20 cellular contexts compared by ENCODE assay signal in the genomic region with DNA sequence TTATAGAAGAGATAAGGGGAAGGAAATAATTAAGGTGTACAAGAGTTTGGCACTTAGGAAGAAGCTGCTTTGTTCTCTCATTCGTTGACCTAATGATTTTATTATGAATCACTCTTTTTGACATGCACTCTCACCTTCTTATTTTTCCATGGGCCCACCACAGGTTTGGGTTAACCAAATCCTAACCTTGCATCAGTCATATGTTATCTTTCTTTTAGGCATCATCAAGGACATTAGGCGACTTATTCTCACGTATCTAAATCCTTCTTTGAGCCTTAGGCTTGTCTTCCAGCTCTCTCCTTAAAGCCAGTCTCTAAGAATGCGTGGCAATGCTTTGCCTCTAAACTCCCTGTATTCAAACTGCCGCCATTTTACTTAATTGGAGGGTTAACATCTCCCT. TPM values are rescaled to one million over a fixed set of nuclear protein-coding genes. Genes with fewer than 3 reads are reported as not detected.
A peak's percentile ranks its signal among the peaks of the same experiment; 100 is the strongest.
DNase-seq lines count a peak whose midpoint lies in the region; ATAC-seq and TF ChIP-seq lines count a peak whose summit lies in the region.
"Had no signal": no experiment of that assay in that cellular context is flagged by ENCODE, and none has a peak within 500 bp of the region (broad histone marks: within the 10 kb centered on the region; RNA-seq: fewer than 3 reads in every experiment).

No MANE protein-coding gene starts in this region.

- peak; percentile 10 for DNase-seq in activated CD8-positive, alpha-beta T cell treated with anti-CD3 and anti-CD28 coated beads for 36 hours
- DNase-seq in activated CD8-positive, alpha-beta T cell treated with anti-CD3 and anti-CD28 coated beads, Interleukin-2, amount 10 ng/mL, durations not matched to agents 7 days and 5 days = no peak
- DNase-seq in GM23338 (ENCODE audit: low spot score) = no peak
- no peak for DNase-seq in PC-9
- DNase-seq in amygdala (lab: John Stamatoyannopoulos, UW) = no peak
- no peak for DNase-seq in stimulated activated naive CD4-positive, alpha-beta T cell treated with Interleukin-2 at 50 U/mL for 16 hours (lab: John Stamatoyannopoulos, UW)
- DNase-seq: AML-193; CD4-positive, CD25-positive, alpha-beta regulatory T cell; CD8-positive, alpha-beta memory T cell; COR-L47; DMS153; DMS79; GF-D8; KBM-7 had no signal

- no peak for ATAC-seq in activated CD8-positive, alpha-beta T cell treated with anti-CD3 and anti-CD28 coated beads for 36 hours
- no peak for ATAC-seq in activated CD8-positive, alpha-beta T cell treated with anti-CD3 and anti-CD28 coated beads, Interleukin-2, amount 10 ng/mL, durations not matched to agents 7 days and 5 days
- ATAC-seq in GM23338 = no peak
- no peak for ATAC-seq in GM18907 (IDR thresholded peaks at IDR 0.05; ENCODE audit: unreplicated experiment)
- ATAC-seq: A549 had no signal

- TF ChIP-seq CTCF in activated CD8-positive, alpha-beta T cell treated with anti-CD3 and anti-CD28 coated beads for 36 hours (IDR thresholded peaks at IDR 0.05) = no peak
- no peak for TF ChIP-seq CTCF in GM23338 (conservative IDR thresholded peaks at IDR 0.05; ENCODE audit: low read depth in 2 of 2)
- no peak for TF ChIP-seq CTCF in PC-9 (conservative IDR thresholded peaks at IDR 0.05)

- H3K9me2 ChIP-seq in GM23338 (ENCODE audit: insufficient read depth) = no peaks in the 10 kb centered on the region
- H3K9me2 ChIP-seq in PC-9 (ENCODE audit: insufficient read depth) = no peaks in the 10 kb centered on the region

- H3F3A ChIP-seq in GM23338 (replicated peaks; ENCODE audit: low read depth) = no peaks in the 10 kb centered on the region
- H3F3A ChIP-seq in PC-9 (ENCODE audit: insufficient read depth, low read depth) = peaks cover 89% of the 10 kb centered on the region

- no peaks in the 10 kb centered on the region for H3K36me3 Mint-ChIP-seq in activated CD8-positive, alpha-beta T cell treated with anti-CD3 and anti-CD28 coated beads for 36 hours (ENCODE audit: low read depth)
- H3K36me3 Mint-ChIP-seq in activated CD8-positive, alpha-beta T cell treated with anti-CD3 and anti-CD28 coated beads, Interleukin-2, amount 10 ng/mL, durations not matched to agents 7 days and 5 days (ENCODE audit: low read depth) = no peaks in the 10 kb centered on the region
- peaks cover 22% of the 10 kb centered on the region; the same call in 2 of the 3 replicates for H3K36me3 Mint-ChIP-seq in GM23338 (ENCODE audit: low read depth)
- H3K36me3 Mint-ChIP-seq: CD4-positive, CD25-positive, alpha-beta regulatory T cell; CD8-positive, alpha-beta memory T cell had no signal

- H3K79me2 ChIP-seq in GM23338 (replicated peaks; ENCODE audit: insufficient read depth) (peaks cover 74% of the 10 kb centered on the region), PC-9 (ENCODE audit: low read depth) (peaks cover 100% of the 10 kb centered on the region)

- H3K4me3 Mint-ChIP-seq in activated CD8-positive, alpha-beta T cell treated with anti-CD3 and anti-CD28 coated beads for 36 hours = no peak overlapping the region
- no peak overlapping the region for H3K4me3 Mint-ChIP-seq in activated CD8-positive, alpha-beta T cell treated with anti-CD3 and anti-CD28 coated beads, Interleukin-2, amount 10 ng/mL, durations not matched to agents 7 days and 5 days
- no peak overlapping the region for H3K4me3 Mint-ChIP-seq in GM23338
- H3K4me3 Mint-ChIP-seq: CD4-positive, CD25-positive, alpha-beta regulatory T cell; CD8-positive, alpha-beta memory T cell; IgD-negative memory B cell had no signal

- H2AFZ ChIP-seq in GM23338 (no peak overlapping the region), PC-9 (no peak overlapping the region)

- H3K36me3 ChIP-seq in BLaER1 (peaks cover 50% of the 10 kb centered on the region), GM23338 (ENCODE audit: insufficient read depth) (no peaks in the 10 kb centered on the region), PC-9 (ENCODE audit: low read depth) (peaks cover 82% of the 10 kb centered on the region)
- H3K36me3 ChIP-seq: HAP-1 had no signal

- H3K9ac ChIP-seq in BLaER1 = no peak overlapping the region

- H3K4me3 ChIP-seq in BLaER1 (no peak overlapping the region; the same call in 1 of the 2 replicates), GM23338 (no peak overlapping the region), PC-9 (no peak overlapping the region)
- H3K4me3 ChIP-seq: A549, HAP-1 had no signal

- H3K4me1 ChIP-seq in BLaER1 (peaks cover 72% of the 10 kb centered on the region), GM23338 (ENCODE audit: insufficient read depth) (peaks cover 13% of the 10 kb centered on the region), PC-9 (replicated peaks; ENCODE audit: insufficient read depth) (peaks cover 71% of the 10 kb centered on the region)

- CTCF ChIA-PET in activated CD8-positive, alpha-beta T cell treated with anti-CD3 and anti-CD28 coated beads for 36 hours (lab: Charles Lee) = interaction anchor here (1.2 to 2.3 kb wide), 2 partner anchors 9 to 17 kb away, joined by 4 to 7 read pairs; no protein-coding TSS in a partner anchor
- CTCF ChIA-PET in activated CD8-positive, alpha-beta T cell treated with anti-CD3 and anti-CD28 coated beads, Interleukin-2, amount 10 ng/mL, durations not matched to agents 7 days and 5 days (lab: Charles Lee) = interaction anchor here (1.0 kb wide), 1 partner anchor 46 kb away, joined by 3 read pairs; no protein-coding TSS in a partner anchor
- CTCF ChIA-PET in PC-9 (lab: Charles Lee) = no interaction called here

- no peak overlapping the region for H3K27ac Mint-ChIP-seq in activated CD8-positive, alpha-beta T cell treated with anti-CD3 and anti-CD28 coated beads for 36 hours
- no peak overlapping the region for H3K27ac Mint-ChIP-seq in activated CD8-positive, alpha-beta T cell treated with anti-CD3 and anti-CD28 coated beads, Interleukin-2, amount 10 ng/mL, durations not matched to agents 7 days and 5 days
- peak overlapping the region; percentile 38; the same call in 1 of the 2 replicates for H3K27ac Mint-ChIP-seq in GM23338
- H3K27ac Mint-ChIP-seq: CD4-positive, CD25-positive, alpha-beta regulatory T cell; CD8-positive, alpha-beta memory T cell; IgD-negative memory B cell had no signal

- no TSS peak for BruUV-seq in PC-9 (replicated peaks; lab: Mats Ljungman, UMichigan)

- POLR2A ChIA-PET in activated CD8-positive, alpha-beta T cell treated with anti-CD3 and anti-CD28 coated beads for 36 hours (lab: Charles Lee) = no interaction called here
- POLR2A ChIA-PET in activated CD8-positive, alpha-beta T cell treated with anti-CD3 and anti-CD28 coated beads, Interleukin-2, amount 10 ng/mL, durations not matched to agents 7 days and 5 days (lab: Charles Lee) = no interaction called here
- POLR2A ChIA-PET in PC-9 (lab: Charles Lee; ENCODE audit: unreplicated experiment) = no interaction called here

- intact Hi-C loops in activated CD8-positive, alpha-beta T cell treated with anti-CD3 and anti-CD28 coated beads for 36 hours (cut with micrococcal nuclease) = no loop called here
- intact Hi-C loops in PC-9 (cut with micrococcal nuclease; ENCODE audit: unreplicated experiment) = no loop called here

- no peaks in the 10 kb centered on the region for H3K27me3 Mint-ChIP-seq in activated CD8-positive, alpha-beta T cell treated with anti-CD3 and anti-CD28 coated beads for 36 hours
- no peaks in the 10 kb centered on the region for H3K27me3 Mint-ChIP-seq in activated CD8-positive, alpha-beta T cell treated with anti-CD3 and anti-CD28 coated beads, Interleukin-2, amount 10 ng/mL, durations not matched to agents 7 days and 5 days (ENCODE audit: low read depth)
- H3K27me3 Mint-ChIP-seq in GM23338 (ENCODE audit: insufficient read depth, low read depth, poor library complexity) = no peaks in the 10 kb centered on the region
- H3K27me3 Mint-ChIP-seq: CD4-positive, CD25-positive, alpha-beta regulatory T cell had no signal

- no peaks in the 10 kb centered on the region for H3K9me3 Mint-ChIP-seq in activated CD8-positive, alpha-beta T cell treated with anti-CD3 and anti-CD28 coated beads for 36 hours
- no peaks in the 10 kb centered on the region for H3K9me3 Mint-ChIP-seq in activated CD8-positive, alpha-beta T cell treated with anti-CD3 and anti-CD28 coated beads, Interleukin-2, amount 10 ng/mL, durations not matched to agents 7 days and 5 days (ENCODE audit: insufficient read depth)
- H3K9me3 Mint-ChIP-seq in GM23338 = no peaks in the 10 kb centered on the region
- H3K9me3 Mint-ChIP-seq: CD4-positive, CD25-positive, alpha-beta regulatory T cell; CD8-positive, alpha-beta memory T cell; IgD-negative memory B cell had no signal

- peak overlapping the region; percentile 55 for H3K4me2 ChIP-seq in BLaER1
- no peak overlapping the region for H3K4me2 ChIP-seq in GM23338
- 0 out of 2 replicates have a peak overlapping the region, but pooled peaks have one; percentile 23 for H3K4me2 ChIP-seq in PC-9
- H3K4me2 ChIP-seq: A549 had no signal

- peak overlapping the region; percentile 98 for H3K27ac ChIP-seq in BLaER1
- no peak overlapping the region for H3K27ac ChIP-seq in GM23338 (ENCODE audit: low read depth)
- peak overlapping the region; percentile 59 for H3K27ac ChIP-seq in PC-9
- H3K27ac ChIP-seq: 22Rv1, A549 had no signal

- H4K20me1 ChIP-seq in BLaER1 = no peaks in the 10 kb centered on the region
- peaks cover 6% of the 10 kb centered on the region for H4K20me1 ChIP-seq in GM23338 (replicated peaks; ENCODE audit: insufficient read depth)
- peaks cover 20% of the 10 kb centered on the region for H4K20me1 ChIP-seq in PC-9 (ENCODE audit: insufficient read depth)

- no peaks in the 10 kb centered on the region for H3K9me3 ChIP-seq in BLaER1
- H3K9me3 ChIP-seq in PC-9 (ENCODE audit: insufficient read depth, low read depth) = no peaks in the 10 kb centered on the region
- H3K9me3 ChIP-seq: A549, HAP-1 had no signal

- no peaks in the 10 kb centered on the region for H3K27me3 ChIP-seq in BLaER1
- H3K27me3 ChIP-seq in GM23338 (ENCODE audit: insufficient read depth) = no peaks in the 10 kb centered on the region
- no peaks in the 10 kb centered on the region for H3K27me3 ChIP-seq in PC-9 (ENCODE audit: insufficient read depth, low read depth)

- peaks cover 18% of the 10 kb centered on the region for H3K4me1 Mint-ChIP-seq in activated CD8-positive, alpha-beta T cell treated with anti-CD3 and anti-CD28 coated beads for 36 hours (ENCODE audit: low read depth)
- H3K4me1 Mint-ChIP-seq in activated CD8-positive, alpha-beta T cell treated with anti-CD3 and anti-CD28 coated beads, Interleukin-2, amount 10 ng/mL, durations not matched to agents 7 days and 5 days (ENCODE audit: low read depth) = peaks cover 6% of the 10 kb centered on the region
- peaks cover 25% of the 10 kb centered on the region; the same call in 2 of the 3 replicates for H3K4me1 Mint-ChIP-seq in GM23338
- H3K4me1 Mint-ChIP-seq: CD4-positive, CD25-positive, alpha-beta regulatory T cell; CD8-positive, alpha-beta memory T cell had no signal

TF ChIP-seq in GM23338, 12 proteins besides CTCF, POLR2A, EP300 and RAD21 (continues in another document):
- TF ChIP-seq EZH2 (IDR thresholded peaks at IDR 0.05; ENCODE audit: low read depth, unreplicated experiment) (no peak), CREB1 (CRISPR knock-in tag; IDR thresholded peaks at IDR 0.05; ENCODE audit: low read depth) (no peak)

RNA-seq across cellular contexts. Expression of a gene that starts 58.3 kb away (rescaled TPM):
- 1 to 10 TPM; 2.3 to 2.5 TPM for total RNA-seq in activated CD8-positive, alpha-beta T cell treated with anti-CD3 and anti-CD28 coated beads for 36 hours
- total RNA-seq in activated CD8-positive, alpha-beta T cell treated with anti-CD3 and anti-CD28 coated beads, Interleukin-2, amount 10 ng/mL, durations not matched to agents 7 days and 5 days = under 1 TPM; 0.16 to 0.23 TPM
- total RNA-seq in GM23338 (2014; rRNA removed; shearing (Covaris generic)) = 48.1 and 48.5 TPM in 2 replicates
- polyA plus RNA-seq in GM23338 (2016; fragmentation: Nextera tagmentation; extraction: Ambion mirVana) = 22.1 and 22.8 TPM in 2 replicates
- total RNA-seq in PC-9 (2021) = 172 and 219 TPM in 2 replicates
- polyA plus RNA-seq: CD4-positive, CD25-positive, alpha-beta regulatory T cell had no signal

Comparison
In these comparisons a context has a peak if more than half of its experiments do, and no peak if none do; other contexts are left out.
1. RNA of a gene that starts 58.3 kb away (total RNA-seq): 172 to 219 TPM in PC-9 and 48.1 to 48.5 TPM in GM23338; 2.3 to 2.5 TPM in activated CD8-positive, alpha-beta T cell treated with anti-CD3 and anti-CD28 coated beads for 36 hours and 0.16 to 0.23 TPM in activated CD8-positive, alpha-beta T cell treated with anti-CD3 and anti-CD28 coated beads, Interleukin-2, amount 10 ng/mL, durations not matched to agents 7 days and 5 days; every median in the first group is over 10 times any median in the second.